Comparison of ENCODE assay signal across 17 cellular contexts in the genomic region with DNA sequence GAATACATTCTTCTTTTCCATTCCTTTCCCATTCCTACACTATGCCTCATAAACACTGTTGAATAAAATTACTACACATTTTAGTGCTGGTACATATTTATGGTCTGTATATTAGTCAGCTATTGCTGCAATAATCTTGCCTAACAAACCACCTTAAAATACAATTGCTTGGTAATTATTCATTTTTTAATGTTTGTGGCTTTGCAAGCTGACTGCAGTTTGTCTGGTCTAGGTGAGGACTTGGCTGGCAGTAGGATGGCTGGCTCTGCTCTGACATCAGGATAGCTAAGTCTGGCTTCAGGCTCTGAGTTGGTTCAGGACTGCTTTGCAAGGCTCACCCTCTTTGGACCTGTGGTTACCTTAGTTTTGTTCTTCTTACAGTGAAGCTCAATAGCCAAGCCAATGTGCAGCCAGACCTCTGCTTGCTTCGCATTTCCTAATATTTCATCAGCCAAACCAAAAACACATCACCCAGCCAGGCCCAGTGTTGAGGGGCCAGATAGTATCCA.
A peak's percentile ranks its signal among the peaks of the same experiment; 100 is the strongest.
DNase-seq lines count a peak whose midpoint lies in the region; ATAC-seq and TF ChIP-seq lines count a peak whose summit lies in the region.
"Had no signal": no experiment of that assay in that cellular context is flagged by ENCODE, and none has a peak within 500 bp of the region (broad histone marks: within the 10 kb centered on the region; RNA-seq: fewer than 3 reads in every experiment).

No MANE protein-coding gene starts in this region.

- POLR2A ChIA-PET in PC-9 (lab: Charles Lee; ENCODE audit: unreplicated experiment): no interaction called here

- peak overlapping the region; percentile 71 for H3K27ac ChIP-seq in PC-9
- no peak overlapping the region for H3K27ac ChIP-seq in fibroblast of lung (ENCODE audit: insufficient read depth, low read length)
- H3K27ac ChIP-seq in upper lobe of right lung: no peak overlapping the region
- H3K27ac ChIP-seq: right lobe of liver, SK-N-MC, transverse colon had no signal

- peaks cover 27% of the 10 kb centered on the region for H3K4me1 ChIP-seq in PC-9 (replicated peaks; ENCODE audit: insufficient read depth)
- peaks cover under 1% of the 10 kb centered on the region for H3K4me1 ChIP-seq in fibroblast of lung (ENCODE audit: control insufficient read depth, extremely low read depth, insufficient read depth, low read length)
- no peaks in the 10 kb centered on the region for H3K4me1 ChIP-seq in upper lobe of right lung
- H3K4me1 ChIP-seq: right lobe of liver, transverse colon had no signal

- DNase-seq in PC-9 (peak in 1 of 2 experiments; percentile 80), fibroblast of lung (ENCODE audit: low read depth in 2 of 2) (peak; percentile 74 to 86), skeletal muscle cell (ENCODE audit: low read depth) (peak; percentile 57), RPMI8226 (no peak), NCI-H526 treated with DMSO at 0.1 percent for 48 hours (lab: John Stamatoyannopoulos, UW) (no peak), upper lobe of right lung (no peak), NCI-H1694 (lab: John Stamatoyannopoulos, UW) (no peak)
- DNase-seq: effector memory CD8-positive, alpha-beta T cell; Karpas-422; NCI-H2081; nephron progenitor cell; right lobe of liver; transverse colon had no signal

- ATAC-seq in HG02885 (IDR thresholded peaks at IDR 0.05; ENCODE audit: poor library complexity, unreplicated experiment): peak; percentile 40
- ATAC-seq in upper lobe of right lung: no peak
- ATAC-seq: effector memory CD8-positive, alpha-beta T cell; GM12878; right lobe of liver; stimulated activated effector memory CD8-positive, alpha-beta T cell treated with anti-CD3 and anti-CD28 coated beads, Interleukin-12 subunit alpha, Interleukin-12 subunit beta, amount 100 ng/mL, for 72 hours had no signal

- no peak overlapping the region for H3K9ac ChIP-seq in fibroblast of lung (ENCODE audit: insufficient read depth, low read length)

- peaks cover under 1% of the 10 kb centered on the region; the same call in 1 of the 2 replicates for H3K9me3 ChIP-seq in PC-9 (ENCODE audit: insufficient read depth, low read depth)
- H3K9me3 ChIP-seq in fibroblast of lung (ENCODE audit: control insufficient read depth, insufficient read depth, low read depth, low read length): no peaks in the 10 kb centered on the region
- H3K9me3 ChIP-seq in upper lobe of right lung: no peaks in the 10 kb centered on the region
- H3K9me3 ChIP-seq: right lobe of liver, transverse colon had no signal

- CTCF ChIA-PET in PC-9 (lab: Charles Lee): no interaction called here

- H3K36me3 ChIP-seq in PC-9 (ENCODE audit: low read depth) (no peaks in the 10 kb centered on the region; the same call in 1 of the 2 replicates), fibroblast of lung (ENCODE audit: control insufficient read depth, insufficient read depth, low read length) (no peaks in the 10 kb centered on the region), upper lobe of right lung (no peaks in the 10 kb centered on the region)
- H3K36me3 ChIP-seq: right lobe of liver, transverse colon had no signal

- H3K4me2 ChIP-seq in PC-9 (peak overlapping the region; percentile 37), fibroblast of lung (ENCODE audit: extremely low read depth, insufficient read depth, low read length) (no peak overlapping the region)

- no TSS peak for BruUV-seq in PC-9 (replicated peaks; lab: Mats Ljungman, UMichigan)

- H3K79me2 ChIP-seq in PC-9 (ENCODE audit: low read depth) (no peaks in the 10 kb centered on the region), fibroblast of lung (ENCODE audit: control insufficient read depth, insufficient read depth, low read length) (no peaks in the 10 kb centered on the region)

- H3K27me3 ChIP-seq in PC-9 (ENCODE audit: insufficient read depth, low read depth) (no peaks in the 10 kb centered on the region), fibroblast of lung (ENCODE audit: control insufficient read depth, insufficient read depth, low read length) (no peaks in the 10 kb centered on the region), upper lobe of right lung (no peaks in the 10 kb centered on the region)
- H3K27me3 ChIP-seq: right lobe of liver, transverse colon had no signal

- H3K4me3 ChIP-seq in PC-9: no peak overlapping the region
- H3K4me3 ChIP-seq in fibroblast of lung (replicated peaks in 1 of 4; ENCODE audit: control extremely low read depth in 1 of 4, insufficient read depth in 1 of 4, low read depth in 3 of 4, low read length in 4 of 4): no peak overlapping the region
- no peak overlapping the region for H3K4me3 ChIP-seq in skeletal muscle cell (ENCODE audit: low read depth, low read length)
- no peak overlapping the region for H3K4me3 ChIP-seq in upper lobe of right lung
- H3K4me3 ChIP-seq: GM12878, right lobe of liver, SK-N-MC, transverse colon had no signal

- peaks cover 10% of the 10 kb centered on the region; the same call in 1 of the 2 replicates for H3F3A ChIP-seq in PC-9 (ENCODE audit: insufficient read depth, low read depth)

- H3K9me2 ChIP-seq in PC-9 (ENCODE audit: insufficient read depth): no peaks in the 10 kb centered on the region; the same call in 1 of the 2 replicates

- intact Hi-C loops in PC-9 (cut with micrococcal nuclease; ENCODE audit: unreplicated experiment): no loop called here
- intact Hi-C loops in upper lobe of right lung (cut with DNase I): no loop called here

- H2AFZ ChIP-seq in PC-9 (peak overlapping the region; percentile 49; the same call in 1 of the 2 replicates), fibroblast of lung (ENCODE audit: low read length) (no peak overlapping the region)

- TF ChIP-seq CTCF in PC-9 (conservative IDR thresholded peaks at IDR 0.05) (no peak), fibroblast of lung (conservative IDR thresholded peaks at IDR 0.05 in 1 of 2, IDR thresholded peaks at IDR 0.05 in 1 of 2; ENCODE audit: low read depth in 1 of 2, low read length in 2 of 2) (no peak), upper lobe of right lung (IDR thresholded peaks at IDR 0.05) (no peak)

- H4K20me1 ChIP-seq in PC-9 (ENCODE audit: insufficient read depth) (no peaks in the 10 kb centered on the region), fibroblast of lung (ENCODE audit: control insufficient read depth, extremely low read depth, insufficient read depth, low read length) (no peaks in the 10 kb centered on the region)

Comparison
In these comparisons a context has a peak if more than half of its experiments do, and no peak if none do; other contexts are left out.
1. DNase-seq: peak in fibroblast of lung (2 of 2) and skeletal muscle cell (single experiment); none in RPMI8226 (single experiment), NCI-H526 treated with DMSO at 0.1 percent for 48 hours (single experiment), upper lobe of right lung (single experiment) and NCI-H1694 (single experiment).